Comparison of ENCODE assay signal across 8 cellular contexts in genomic region chr3:170180952-170181876, GRCh38. TPM values are rescaled to one million over a fixed set of nuclear protein-coding genes. Genes with fewer than 3 reads are reported as not detected.
A peak's percentile ranks its signal among the peaks of the same experiment; 100 is the strongest.
DNase-seq lines count a peak whose midpoint lies in the region; ATAC-seq and TF ChIP-seq lines count a peak whose summit lies in the region.

Gene PHC3, minus strand, starts transcription at chr3:170181733. Its CDS starts 18 bp downstream, at chr3:170181715.

- peak; percentile 77 for ATAC-seq in GM21723 (IDR thresholded peaks at IDR 0.05; ENCODE audit: unreplicated experiment)

- CTCF ChIA-PET in PC-9 (lab: Charles Lee): interaction anchor here (0.6 to 1.3 kb wide), 4 partner anchors 17 to 631 kb away, joined by 3 to 5 read pairs (median 4); no protein-coding TSS in a partner anchor

- peak within 1 kb of the TSS; percentile 99 for H3K4me2 ChIP-seq in PC-9

- no peaks in the 10 kb centered on the region for H3K9me2 ChIP-seq in PC-9 (ENCODE audit: insufficient read depth)

- H3F3A ChIP-seq in PC-9 (ENCODE audit: insufficient read depth, low read depth): peaks cover 4% of the 10 kb centered on the region; the same call in 1 of the 2 replicates

- peaks cover 42% of the 10 kb centered on the region for H3K79me2 ChIP-seq in PC-9 (ENCODE audit: low read depth)

- in situ Hi-C loops in KBM-7 (cut with MboI; ENCODE audit: low pct_unique_long_range_greater_than_20kb, low sequenced_read_pairs): no loop called here

- BruUV-seq in PC-9 (replicated peaks; lab: Mats Ljungman, UMichigan): no TSS peak

- POLR2A ChIA-PET in PC-9 (lab: Charles Lee; ENCODE audit: unreplicated experiment): interaction anchor here (0.5 to 0.7 kb wide), 3 partner anchors 20 to 860 kb away, joined by 3 to 14 read pairs (median 5); no protein-coding TSS in a partner anchor

- DNase-seq in DMS53 treated with DMSO at 0.1 percent for 48 hours (lab: John Stamatoyannopoulos, UW; ENCODE audit: unreplicated experiment) (peak; percentile 71), KBM-7 (peak; percentile 95), PC-9 (peak; percentile 83 to 97), epithelial cell of proximal tubule (ENCODE audit: low read depth) (no peak), mucosa of gallbladder (ENCODE audit: low spot score) (peak; percentile 94)
- DNase-seq in activated T-cell treated with anti-CD3 and anti-CD28 coated beads, Interleukin-2, amount 50 U/mL, for 1 hour: peak; percentile 92
- DNase-seq in stimulated activated CD8-positive, alpha-beta memory T cell treated with anti-CD3 and anti-CD28 coated beads, Interleukin-4, amount 100 ng/mL, for 24 hours (ENCODE audit: low read depth): peak; percentile 88

- no peaks in the 10 kb centered on the region for H3K9me3 ChIP-seq in PC-9 (ENCODE audit: insufficient read depth, low read depth)

- H3K36me3 ChIP-seq in PC-9 (ENCODE audit: low read depth): peaks cover 32% of the 10 kb centered on the region

- no peaks in the 10 kb centered on the region for H3K27me3 ChIP-seq in PC-9 (ENCODE audit: insufficient read depth, low read depth)

- peak; percentile 36; the same call in 1 of the 2 replicates for TF ChIP-seq CTCF in PC-9 (conservative IDR thresholded peaks at IDR 0.05)
- TF ChIP-seq CTCF in epithelial cell of proximal tubule (conservative IDR thresholded peaks at IDR 0.05; ENCODE audit: low read depth, low read length): no peak

- peaks cover 17% of the 10 kb centered on the region; the same call in 1 of the 2 replicates for H4K20me1 ChIP-seq in PC-9 (ENCODE audit: insufficient read depth)

- H3K4me3 ChIP-seq in PC-9 (peak within 1 kb of the TSS; percentile 76), epithelial cell of proximal tubule (ENCODE audit: low read depth, low read length) (peak within 1 kb of the TSS; percentile 99)

- intact Hi-C loops in PC-9 (cut with micrococcal nuclease; ENCODE audit: unreplicated experiment): loop anchor here (2.0 to 10.0 kb wide), 4 partner anchors 42 to 204 kb away; partner anchors contain the start of gene PRKCI

- H2AFZ ChIP-seq in PC-9: peak within 1 kb of the TSS; percentile 83

- H3K4me1 ChIP-seq in PC-9 (replicated peaks; ENCODE audit: insufficient read depth): peaks cover 19% of the 10 kb centered on the region

- H3K27ac ChIP-seq in PC-9: peak within 1 kb of the TSS; percentile 51

RNA-seq across cellular contexts. Expression of gene PHC3, which starts in this region (rescaled TPM):
- total RNA-seq in PC-9 (2021) (54.7 and 80.8 TPM in 2 replicates), epithelial cell of proximal tubule (13.0 and 18.5 TPM in 2 replicates), mucosa of gallbladder (76.5 TPM)
